ENCODE assay signal across 9 cellular contexts in the genomic region with DNA sequence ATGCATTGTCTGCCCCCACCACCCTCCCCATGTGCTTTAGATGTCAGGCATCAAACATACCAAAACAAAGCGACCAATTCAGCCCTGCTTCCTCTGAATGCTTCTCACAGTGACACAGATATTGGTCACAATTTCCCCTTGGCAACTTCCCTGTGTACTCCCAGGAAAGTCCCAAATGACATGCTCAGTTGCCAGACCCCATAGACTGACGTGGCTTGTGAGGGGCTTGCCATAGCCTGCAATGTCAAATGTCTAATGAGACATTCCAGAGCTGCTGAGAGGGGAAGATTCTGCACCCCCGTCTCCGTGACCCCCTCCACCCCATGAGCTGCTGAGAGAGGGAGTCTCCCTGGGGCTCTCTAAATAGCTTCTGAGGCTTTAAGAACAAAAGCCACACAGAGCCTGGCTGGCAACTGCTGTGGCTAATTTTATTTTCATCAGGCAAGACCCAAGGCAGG. TPM values are rescaled to one million over a fixed set of nuclear protein-coding genes. Genes with fewer than 3 reads are reported as not detected.
DNase-seq lines count a peak whose midpoint lies in the region; ATAC-seq and TF ChIP-seq lines count a peak whose summit lies in the region.
"Had no signal": no experiment of that assay in that cellular context is flagged by ENCODE, and none has a peak within 500 bp of the region (broad histone marks: within the 10 kb centered on the region; RNA-seq: fewer than 3 reads in every experiment).

No MANE protein-coding gene starts in this region.

- peak; percentile 74 for ATAC-seq in HG02678 (IDR thresholded peaks at IDR 0.05; ENCODE audit: unreplicated experiment)
- ATAC-seq in HG02938 (IDR thresholded peaks at IDR 0.05; ENCODE audit: unreplicated experiment) = no peak

- DNase-seq in ELR (ENCODE audit: low read depth) = peak; percentile 57
- peak in 1 of 2 donors; percentile 67 for DNase-seq in ascending aorta (ENCODE audit: low spot score in 2 of 2)
- no peak for DNase-seq in stimulated activated naive CD4-positive, alpha-beta T cell (lab: John Stamatoyannopoulos, UW)
- DNase-seq in NCI-H526 (lab: John Stamatoyannopoulos, UW) = no peak
- DNase-seq in OCI-LY7 (ENCODE audit: low spot score) = no peak
- DNase-seq: NCI-H1417 treated with DMSO at 0.1 percent for 48 hours had no signal

- H3K9me3 ChIP-seq in ascending aorta (peaks cover 0 to 3% of the 10 kb centered on the region in 2 donors), OCI-LY7 (ENCODE audit: low read length) (no peaks in the 10 kb centered on the region)

- no peaks in the 10 kb centered on the region for H3K27me3 ChIP-seq in ascending aorta
- H3K27me3 ChIP-seq in layer of hippocampus (ENCODE audit: control insufficient read depth, insufficient read depth, low read length) = no peaks in the 10 kb centered on the region

- intact Hi-C loops in ascending aorta (cut with DNase I) (no loop called here), OCI-LY7 (cut with micrococcal nuclease; ENCODE audit: unreplicated experiment) (no loop called here)

- H3K9me2 ChIP-seq in OCI-LY7 (ENCODE audit: insufficient read depth, low read length) = no peaks in the 10 kb centered on the region

- CTCF ChIA-PET in OCI-LY7 (lab: Charles Lee; ENCODE audit: unreplicated experiment) = no interaction called here

- BruUV-seq in OCI-LY7 (replicated peaks; lab: Mats Ljungman, UMichigan) = no TSS peak

- H3K36me3 ChIP-seq in ascending aorta = peaks cover 0 to 8% of the 10 kb centered on the region in 2 donors
- H3K36me3 ChIP-seq in OCI-LY7 (ENCODE audit: insufficient read depth, low read length) = no peaks in the 10 kb centered on the region

- TF ChIP-seq CTCF in ascending aorta (IDR thresholded peaks at IDR 0.05) (no peak), OCI-LY7 (conservative IDR thresholded peaks at IDR 0.05; ENCODE audit: low read length) (no peak)

- H3K4me3 ChIP-seq in ascending aorta (no peak overlapping the region), OCI-LY7 (ENCODE audit: low read depth, low read length, poor library complexity, severe bottlenecking) (no peak overlapping the region)

- H2AFZ ChIP-seq in OCI-LY7 (ENCODE audit: low read length) = no peak overlapping the region

- no peak overlapping the region for H3K4me2 ChIP-seq in OCI-LY7 (ENCODE audit: low read length)

- POLR2A ChIA-PET in OCI-LY7 (lab: Charles Lee) = no interaction called here

- no peaks in the 10 kb centered on the region for H4K20me1 ChIP-seq in OCI-LY7 (ENCODE audit: insufficient read depth, low read length)

- H3K27ac ChIP-seq in ascending aorta = peak overlapping the region; percentile 47 to 49
- peak overlapping the region; percentile 94 for H3K27ac ChIP-seq in layer of hippocampus (ENCODE audit: low read depth, low read length)
- H3K27ac ChIP-seq in OCI-LY7 (ENCODE audit: low read depth, low read length, poor library complexity, severe bottlenecking) = no peak overlapping the region

- H3K4me1 ChIP-seq in ascending aorta = no peaks in the 10 kb centered on the region
- H3K4me1 ChIP-seq in OCI-LY7 (ENCODE audit: insufficient read depth, low read length, poor library complexity, severe bottlenecking) = no peaks in the 10 kb centered on the region

- no peaks in the 10 kb centered on the region for H3K79me2 ChIP-seq in OCI-LY7 (ENCODE audit: insufficient read depth, low read depth, low read length)

RNA-seq across cellular contexts. Expression of a gene that starts 47.3 kb away (rescaled TPM):
- total RNA-seq in ascending aorta (4.8 TPM), OCI-LY7 (2022) (not detected in 2 replicates)
- not detected in 2 replicates for total RNA-seq in OCI-LY7 (2014; rRNA removed; shearing (Covaris generic))
